In genomic region chr12:67426067-67426466, GRCh38 we compare ENCODE assay signal across 9 cellular contexts.
DNase-seq lines count a peak whose midpoint lies in the region; ATAC-seq, FAIRE-seq and TF ChIP-seq lines count a peak whose summit lies in the region.
"Had no signal": no experiment of that assay in that cellular context is flagged by ENCODE, and none has a peak within 500 bp of the region (broad histone marks: within the 10 kb centered on the region; RNA-seq: fewer than 3 reads in every experiment).

No MANE protein-coding gene starts in this region.

- POLR2A ChIA-PET in activated CD8-positive, alpha-beta T cell treated with anti-CD3 and anti-CD28 coated beads, Interleukin-2, amount 10 ng/mL, durations not matched to agents 7 days and 5 days (lab: Charles Lee): no interaction called here

- H3K4me3 Mint-ChIP-seq in activated CD8-positive, alpha-beta T cell treated with anti-CD3 and anti-CD28 coated beads, Interleukin-2, amount 10 ng/mL, durations not matched to agents 7 days and 5 days: no peak overlapping the region

- no peak overlapping the region for H3K27ac Mint-ChIP-seq in activated CD8-positive, alpha-beta T cell treated with anti-CD3 and anti-CD28 coated beads, Interleukin-2, amount 10 ng/mL, durations not matched to agents 7 days and 5 days

- peaks cover 2% of the 10 kb centered on the region for H3K4me1 Mint-ChIP-seq in activated CD8-positive, alpha-beta T cell treated with anti-CD3 and anti-CD28 coated beads, Interleukin-2, amount 10 ng/mL, durations not matched to agents 7 days and 5 days (ENCODE audit: low read depth)

- no peaks in the 10 kb centered on the region for H3K9me3 Mint-ChIP-seq in activated CD8-positive, alpha-beta T cell treated with anti-CD3 and anti-CD28 coated beads, Interleukin-2, amount 10 ng/mL, durations not matched to agents 7 days and 5 days (ENCODE audit: insufficient read depth)

- H3K4me1 ChIP-seq in pancreas: peaks cover 0 to 30% (median 24%) of the 10 kb centered on the region in 3 donors

- no peaks in the 10 kb centered on the region for H3K27me3 ChIP-seq in pancreas
- H3K27me3 ChIP-seq: uterus had no signal

- intact Hi-C loops in pancreas (cut with DNase I): no loop called here

- H3K36me3 Mint-ChIP-seq in activated CD8-positive, alpha-beta T cell treated with anti-CD3 and anti-CD28 coated beads, Interleukin-2, amount 10 ng/mL, durations not matched to agents 7 days and 5 days (ENCODE audit: low read depth): no peaks in the 10 kb centered on the region

- peak overlapping the region; percentile 2 to 63 (median 40) for H3K27ac ChIP-seq in pancreas
- H3K27ac ChIP-seq: uterus had no signal

- CTCF ChIA-PET in activated CD8-positive, alpha-beta T cell treated with anti-CD3 and anti-CD28 coated beads, Interleukin-2, amount 10 ng/mL, durations not matched to agents 7 days and 5 days (lab: Charles Lee): no interaction called here

- no peak for FAIRE-seq in pancreas (lab: Jason Lieb, UNC)

- ATAC-seq in pancreas (peak; percentile 79 to 83 (median 80)), GM21447 (IDR thresholded peaks at IDR 0.05; ENCODE audit: unreplicated experiment) (no peak)
- no peak for ATAC-seq in activated CD8-positive, alpha-beta T cell treated with anti-CD3 and anti-CD28 coated beads, Interleukin-2, amount 10 ng/mL, durations not matched to agents 7 days and 5 days

- peak; percentile 37 for DNase-seq in GM03348 (ENCODE audit: low spot score)
- DNase-seq in NCI-H2107 treated with DMSO at 0.1 percent for 48 hours (lab: John Stamatoyannopoulos, UW; ENCODE audit: unreplicated experiment): peak; percentile 100
- peak; percentile 97 for DNase-seq in choroid plexus epithelial cell (ENCODE audit: low read depth)
- peak in 4 of 6 donors; percentile 20 to 63 (median 39) for DNase-seq in pancreas
- DNase-seq in NCI-H2227 treated with DMSO at 0.1 percent for 48 hours (lab: John Stamatoyannopoulos, UW): no peak
- no peak for DNase-seq in activated CD8-positive, alpha-beta T cell treated with anti-CD3 and anti-CD28 coated beads, Interleukin-2, amount 10 ng/mL, durations not matched to agents 7 days and 5 days
- DNase-seq in NCI-H82 (lab: John Stamatoyannopoulos, UW): no peak
- DNase-seq: uterus had no signal

- 15 to 26% methylated on average over 2 of the region's 2 CpGs for WGBS in pancreas, 2 donors

- TF ChIP-seq CTCF in choroid plexus epithelial cell (conservative IDR thresholded peaks at IDR 0.05; ENCODE audit: low read depth, low read length): no peak
- TF ChIP-seq CTCF in pancreas (IDR thresholded peaks at IDR 0.05): no peak

- no peaks in the 10 kb centered on the region for H3K27me3 Mint-ChIP-seq in activated CD8-positive, alpha-beta T cell treated with anti-CD3 and anti-CD28 coated beads, Interleukin-2, amount 10 ng/mL, durations not matched to agents 7 days and 5 days (ENCODE audit: low read depth)

- H3K9me3 ChIP-seq in pancreas: no peaks in the 10 kb centered on the region
- H3K9me3 ChIP-seq: uterus had no signal

- H3K36me3 ChIP-seq in pancreas: no peaks in the 10 kb centered on the region
- H3K36me3 ChIP-seq: uterus had no signal

- H3K4me3 ChIP-seq in choroid plexus epithelial cell (ENCODE audit: low read depth, low read length) (no peak overlapping the region), pancreas (no peak overlapping the region)
- H3K4me3 ChIP-seq: uterus had no signal

Comparison
In these comparisons a context has a peak if more than half of its experiments do, and no peak if none do; other contexts are left out.
1. DNase-seq: peak in GM03348 (single experiment), NCI-H2107 treated with DMSO at 0.1 percent for 48 hours (single experiment), choroid plexus epithelial cell (single experiment) and pancreas (4 of 6); none in NCI-H2227 treated with DMSO at 0.1 percent for 48 hours (single experiment), activated CD8-positive, alpha-beta T cell treated with anti-CD3 and anti-CD28 coated beads, Interleukin-2, amount 10 ng/mL, durations not matched to agents 7 days and 5 days (single experiment) and NCI-H82 (single experiment).
2. ATAC-seq: peak in pancreas (4 of 4); none in GM21447 (single experiment) and activated CD8-positive, alpha-beta T cell treated with anti-CD3 and anti-CD28 coated beads, Interleukin-2, amount 10 ng/mL, durations not matched to agents 7 days and 5 days (single experiment).